ENCODE assay signal across 9 cellular contexts in genomic region chr10:100656479-100656878, GRCh38.
A peak's percentile ranks its signal among the peaks of the same experiment; 100 is the strongest.
DNase-seq lines count a peak whose midpoint lies in the region; ATAC-seq and TF ChIP-seq lines count a peak whose summit lies in the region.
"Had no signal": no experiment of that assay in that cellular context is flagged by ENCODE, and none has a peak within 500 bp of the region (broad histone marks: within the 10 kb centered on the region; RNA-seq: fewer than 3 reads in every experiment).

No MANE protein-coding gene starts in this region.

- peak; percentile 48 to 49 for DNase-seq in cardiac muscle cell (ENCODE audit: low read depth in 1 of 2, low spot score in 1 of 2)
- DNase-seq in cardiac septum (ENCODE audit: low spot score) = no peak
- peak; percentile 93 for DNase-seq in SK-N-SH
- DNase-seq in iPS-NIHi7 (ENCODE audit: extremely low spot score) = peak; percentile 86
- DNase-seq in upper lobe of left lung = peak in 1 of 2 donors; percentile 81
- DNase-seq in Ammon's horn (ENCODE audit: low spot score) = no peak
- no peak for DNase-seq in NK-92 treated with Interleukin-12 subunit alpha and Interleukin-12 subunit beta, amount 100 ng/mL, for 24 hours (lab: John Stamatoyannopoulos, UW)

- H3K79me2 ChIP-seq in SK-N-SH (ENCODE audit: insufficient read depth) = no peaks in the 10 kb centered on the region

- H3K9me3 ChIP-seq in cardiac muscle cell (ENCODE audit: low read depth) = no peaks in the 10 kb centered on the region
- H3K9me3 ChIP-seq in SK-N-SH = no peaks in the 10 kb centered on the region
- no peaks in the 10 kb centered on the region for H3K9me3 ChIP-seq in upper lobe of left lung

- H4K20me1 ChIP-seq in SK-N-SH (ENCODE audit: insufficient read depth) = no peaks in the 10 kb centered on the region

- no peaks in the 10 kb centered on the region for H3K36me3 ChIP-seq in cardiac muscle cell
- H3K36me3 ChIP-seq in SK-N-SH (replicated peaks in 1 of 2; ENCODE audit: control insufficient read depth in 1 of 2, insufficient read depth in 2 of 2, low read length in 1 of 2) = no peaks in the 10 kb centered on the region
- H3K36me3 ChIP-seq in upper lobe of left lung = no peaks in the 10 kb centered on the region

- no peaks in the 10 kb centered on the region for H3K9me2 ChIP-seq in SK-N-SH

- no peak overlapping the region for H3K4me2 ChIP-seq in SK-N-SH

- no peak overlapping the region for H3K9ac ChIP-seq in SK-N-SH

- intact Hi-C loops in cardiac septum (cut with DNase I) = no loop called here

- TF ChIP-seq CTCF in cardiac muscle cell (IDR thresholded peaks at IDR 0.05; ENCODE audit: low read depth, low read length) = no peak
- no peak for TF ChIP-seq CTCF in SK-N-SH (IDR thresholded peaks at IDR 0.05)
- TF ChIP-seq CTCF in upper lobe of left lung (IDR thresholded peaks at IDR 0.05) = no peak

- peak overlapping the region; percentile 32 for H3K4me3 ChIP-seq in cardiac muscle cell
- peak overlapping the region in 1 of 2 experiments; percentile 38; a peak in 1 of 4 replicates for H3K4me3 ChIP-seq in SK-N-SH (ENCODE audit: low read depth in 2 of 2, low read length in 1 of 2)
- peak overlapping the region in 3 of 4 donors; percentile 9 to 26 (median 10) for H3K4me3 ChIP-seq in upper lobe of left lung

- TF ChIP-seq EP300 in SK-N-SH (IDR thresholded peaks at IDR 0.05; ENCODE audit: borderline replicate concordance in 1 of 2, low read depth in 1 of 2, low read length in 1 of 2) = no peak
- no peak for TF ChIP-seq EP300 in upper lobe of left lung (IDR thresholded peaks at IDR 0.05)

- H3F3A ChIP-seq in SK-N-SH (replicated peaks; ENCODE audit: insufficient read depth) = no peaks in the 10 kb centered on the region

- H3K27me3 ChIP-seq in cardiac muscle cell = peaks cover 96% of the 10 kb centered on the region
- peaks cover 81% of the 10 kb centered on the region for H3K27me3 ChIP-seq in SK-N-SH (ENCODE audit: insufficient read depth)
- H3K27me3 ChIP-seq in upper lobe of left lung = peaks cover 0 to 75% (median 47%) of the 10 kb centered on the region in 4 donors

- H3K27ac ChIP-seq in cardiac muscle cell = no peak overlapping the region
- no peak overlapping the region for H3K27ac ChIP-seq in SK-N-SH (ENCODE audit: low read depth in 2 of 2, low read length in 1 of 2)
- no peak overlapping the region for H3K27ac ChIP-seq in upper lobe of left lung
- H3K27ac ChIP-seq: VCaP had no signal

- no peak overlapping the region for H2AFZ ChIP-seq in SK-N-SH (ENCODE audit: low read depth)

- peak in 1 of 2 donors; percentile 60 for ATAC-seq in upper lobe of left lung (ENCODE audit: low FRiP score in 2 of 2)
- ATAC-seq in GM18861 (IDR thresholded peaks at IDR 0.05; ENCODE audit: unreplicated experiment) = no peak

- WGBS in SK-N-SH (ENCODE audit: low lambda C conversion rate) = 1% methylated on average over 24 of the region's 34 CpGs
- 0 to 3% methylated on average over 4 to 27 of the region's 34 CpGs for WGBS in upper lobe of left lung, 2 donors

- H3K4me1 ChIP-seq in cardiac muscle cell (ENCODE audit: low read depth) (no peaks in the 10 kb centered on the region), SK-N-SH (ENCODE audit: control insufficient read depth in 1 of 2, insufficient read depth in 2 of 2, low read depth in 1 of 2, low read length in 1 of 2) (peaks cover 0 to 15% of the 10 kb centered on the region in 2 experiments; a peak in 1 of 4 replicates), upper lobe of left lung (peaks cover 25 to 35% (median 30%) of the 10 kb centered on the region in 4 donors)

- CTCF ChIA-PET in SK-N-SH (lab: Yijun Ruan, JAX) = interaction anchor here (0.7 to 2.0 kb wide), 3 partner anchors 14 to 87 kb away, joined by 3 to 8 read pairs (median 4); no protein-coding TSS in a partner anchor

- TF ChIP-seq POLR2A in upper lobe of left lung (IDR thresholded peaks at IDR 0.05) = no peak

- no peak for TF ChIP-seq RAD21 in SK-N-SH (IDR thresholded peaks at IDR 0.05; ENCODE audit: low read length)

- POLR2A ChIA-PET in SK-N-SH (lab: Yijun Ruan, JAX) = no interaction called here

TF ChIP-seq in SK-N-SH, 30 proteins besides CTCF, POLR2A, EP300 and RAD21:
- TF ChIP-seq ELF1 (IDR thresholded peaks at IDR 0.05) (no peak), POLR2AphosphoS5 (IDR thresholded peaks at IDR 0.05; ENCODE audit: low read depth, low read length) (no peak), GABPA (IDR thresholded peaks at IDR 0.05; ENCODE audit: low read depth) (no peak), JUND (IDR thresholded peaks at IDR 0.05) (no peak), SMC3 (IDR thresholded peaks at IDR 0.05; ENCODE audit: low read depth, low read length) (no peak), EZH2phosphoT487 (IDR thresholded peaks at IDR 0.05; ENCODE audit: borderline replicate concordance, low read depth) (no peak), CHD2 (IDR thresholded peaks at IDR 0.05; ENCODE audit: low read length, partially characterized antibody) (no peak), REST (IDR thresholded peaks at IDR 0.05; ENCODE audit: low read depth, low read length) (no peak), RXRA (IDR thresholded peaks at IDR 0.05; ENCODE audit: borderline replicate concordance, low read depth) (no peak), NFIC (IDR thresholded peaks at IDR 0.05; ENCODE audit: borderline replicate concordance) (no peak), FOXM1 (IDR thresholded peaks at IDR 0.05; ENCODE audit: low read depth) (no peak), TEAD4 (IDR thresholded peaks at IDR 0.05; ENCODE audit: borderline replicate concordance, insufficient read depth) (no peak), TAF1 (IDR thresholded peaks at IDR 0.05; ENCODE audit: borderline replicate concordance, low read depth, low read length) (no peak), RFX5 (IDR thresholded peaks at IDR 0.05; ENCODE audit: low read length) (no peak), PBX3 (IDR thresholded peaks at IDR 0.05) (no peak), FOXJ3 (CRISPR knock-in tag; IDR thresholded peaks at IDR 0.05) (no peak)
- TF ChIP-seq, protein P1, sequence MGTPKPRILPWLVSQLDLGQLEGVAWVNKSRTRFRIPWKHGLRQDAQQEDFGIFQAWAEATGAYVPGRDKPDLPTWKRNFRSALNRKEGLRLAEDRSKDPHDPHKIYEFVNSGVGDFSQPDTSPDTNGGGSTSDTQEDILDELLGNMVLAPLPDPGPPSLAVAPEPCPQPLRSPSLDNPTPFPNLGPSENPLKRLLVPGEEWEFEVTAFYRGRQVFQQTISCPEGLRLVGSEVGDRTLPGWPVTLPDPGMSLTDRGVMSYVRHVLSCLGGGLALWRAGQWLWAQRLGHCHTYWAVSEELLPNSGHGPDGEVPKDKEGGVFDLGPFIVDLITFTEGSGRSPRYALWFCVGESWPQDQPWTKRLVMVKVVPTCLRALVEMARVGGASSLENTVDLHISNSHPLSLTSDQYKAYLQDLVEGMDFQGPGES (IDR thresholded peaks at IDR 0.05; ENCODE audit: low read depth, low read length) = no peak
- TF ChIP-seq, protein P2, sequence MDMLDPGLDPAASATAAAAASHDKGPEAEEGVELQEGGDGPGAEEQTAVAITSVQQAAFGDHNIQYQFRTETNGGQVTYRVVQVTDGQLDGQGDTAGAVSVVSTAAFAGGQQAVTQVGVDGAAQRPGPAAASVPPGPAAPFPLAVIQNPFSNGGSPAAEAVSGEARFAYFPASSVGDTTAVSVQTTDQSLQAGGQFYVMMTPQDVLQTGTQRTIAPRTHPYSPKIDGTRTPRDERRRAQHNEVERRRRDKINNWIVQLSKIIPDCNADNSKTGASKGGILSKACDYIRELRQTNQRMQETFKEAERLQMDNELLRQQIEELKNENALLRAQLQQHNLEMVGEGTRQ (IDR thresholded peaks at IDR 0.05; ENCODE audit: borderline replicate concordance, low read depth, low read length) = no peak

Comparison
In these comparisons a context has a peak if more than half of its experiments do, and no peak if none do; other contexts are left out.
1. DNase-seq: peak in cardiac muscle cell (2 of 2), SK-N-SH (single experiment) and iPS-NIHi7 (single experiment); none in cardiac septum (single experiment), Ammon's horn (single experiment) and NK-92 treated with Interleukin-12 subunit alpha and Interleukin-12 subunit beta, amount 100 ng/mL, for 24 hours (single experiment).